1 cellular context compared by ENCODE assay signal in the genomic region with DNA sequence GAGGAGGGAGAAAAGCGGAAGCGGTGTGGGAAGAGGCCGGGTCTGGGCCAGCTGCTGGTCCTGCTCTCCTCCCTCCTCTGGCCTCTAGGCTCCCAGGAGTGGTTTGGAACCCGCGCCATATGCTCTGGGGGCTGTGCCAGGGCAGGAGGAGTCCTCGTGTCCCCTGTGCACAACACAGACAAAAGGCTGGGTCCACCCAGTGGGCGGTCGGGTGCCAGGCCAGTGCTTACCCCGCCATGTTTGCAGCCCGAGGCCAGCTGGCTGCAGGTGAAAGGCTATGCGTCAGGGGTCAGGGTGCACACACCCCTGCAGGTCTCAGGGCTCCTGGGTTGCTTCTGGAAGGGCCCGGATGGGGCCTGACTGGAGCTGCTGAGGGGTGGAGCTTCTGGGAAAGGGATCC.
A peak's percentile ranks its signal among the peaks of the same experiment; 100 is the strongest.
TF ChIP-seq lines count a peak whose summit lies in the region.

No MANE protein-coding gene starts in this region.

TF ChIP-seq in HepG2, 621 proteins besides CTCF, POLR2A, EP300 and RAD21:
- TF ChIP-seq RBFOX2 (IDR thresholded peaks at IDR 0.05; ENCODE audit: low read depth, low read length) = peak; percentile 43; the same call in 1 of the 2 replicates
TF ChIP-seq in HepG2: peak in this region for 1; not testable (repeated sequence) for 620.
